20 cellular contexts compared by ENCODE assay signal in the genomic region with DNA sequence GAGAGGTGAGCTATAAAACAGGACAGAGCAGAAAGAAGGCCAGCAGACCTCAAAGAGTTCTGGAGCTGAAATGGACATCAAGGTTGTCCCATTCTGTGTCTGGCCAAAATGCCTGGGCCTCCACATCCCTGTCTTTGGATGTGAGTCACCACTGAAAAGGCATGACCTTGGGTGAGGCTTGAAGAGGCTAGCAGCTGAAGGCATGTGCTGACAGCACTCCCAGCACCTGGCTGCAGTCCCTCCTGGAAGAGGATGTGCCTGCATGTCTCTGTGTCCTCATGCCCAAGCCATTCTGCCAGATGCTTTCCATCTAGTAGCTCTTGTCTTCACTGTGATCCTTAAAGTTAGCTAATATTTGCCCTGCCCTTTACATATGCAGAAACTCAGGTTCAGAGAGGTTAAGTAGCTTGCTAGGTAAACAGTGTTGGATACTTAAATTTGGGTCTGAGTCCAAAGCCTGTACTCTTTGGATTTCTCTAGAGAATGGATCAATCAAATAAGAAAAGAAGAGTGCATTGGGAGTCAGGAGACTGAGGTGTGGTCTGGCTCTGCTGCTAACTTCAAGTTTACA. TPM values are rescaled to one million over a fixed set of nuclear protein-coding genes. Genes with fewer than 3 reads are reported as not detected.
DNase-seq lines count a peak whose midpoint lies in the region; ATAC-seq, FAIRE-seq and TF ChIP-seq lines count a peak whose summit lies in the region.
"Had no signal": no experiment of that assay in that cellular context is flagged by ENCODE, and none has a peak within 500 bp of the region (broad histone marks: within the 10 kb centered on the region; RNA-seq: fewer than 3 reads in every experiment).

No MANE protein-coding gene starts in this region.

- CTCF ChIA-PET in H1 (lab: Charles Lee; ENCODE audit: partially characterized antibody), result interaction anchor here (0.9 to 1.5 kb wide), 5 partner anchors 13 to 291 kb away, joined by 3 to 7 read pairs (median 3); no protein-coding TSS in a partner anchor

- H2BK20ac ChIP-seq in H1 (ENCODE audit: low read length), result peak overlapping the region; percentile 0; the same call in 1 of the 2 replicates

- H3K9me3 ChIP-seq in H1 (ENCODE audit: insufficient read depth in 2 of 2, low read depth in 1 of 2, low read length in 1 of 2) (no peaks in the 10 kb centered on the region), lung (ENCODE audit: control insufficient read depth in 2 of 2, insufficient read depth in 1 of 2, low read length in 1 of 2) (peaks cover 0 to 4% of the 10 kb centered on the region in 2 donors)

- TF ChIP-seq CTCF in H1 (IDR thresholded peaks at IDR 0.05; ENCODE audit: control extremely low read depth in 1 of 3, insufficient read depth in 1 of 3, low read depth in 1 of 3, low read length in 3 of 3) (no peak), lung (IDR thresholded peaks at IDR 0.05; ENCODE audit: control extremely low read depth, extremely low read depth) (no peak)

- no peak overlapping the region for H2AFZ ChIP-seq in H1 (ENCODE audit: low read length)

- no peak overlapping the region; the same call in 1 of the 2 replicates for H2BK15ac ChIP-seq in H1 (ENCODE audit: low read length)

- H3K36me3 ChIP-seq in H1 (ENCODE audit: control insufficient read depth in 2 of 4, insufficient read depth in 4 of 4, low read length in 3 of 4), result no peaks in the 10 kb centered on the region
- H3K36me3 ChIP-seq in lung (ENCODE audit: control insufficient read depth in 2 of 2, insufficient read depth in 2 of 2, low read length in 2 of 2), result no peaks in the 10 kb centered on the region

- no peak overlapping the region for H2BK5ac ChIP-seq in H1 (ENCODE audit: low read depth, low read length)

- H2BK120ac ChIP-seq in H1 (replicated peaks; ENCODE audit: low read depth, low read length), result no peak overlapping the region

- no peak for FAIRE-seq in H1 (lab: Jason Lieb, UNC)

- no peak overlapping the region for H4K91ac ChIP-seq in H1 (replicated peaks; ENCODE audit: insufficient read length, low read length)

- no peak overlapping the region for H3K27ac ChIP-seq in H1 (ENCODE audit: low read depth, low read length)
- no peak overlapping the region for H3K27ac ChIP-seq in lung (ENCODE audit: low read depth in 1 of 2, low read length in 1 of 2)

- H3K4me3 ChIP-seq in H1 (ENCODE audit: extremely low read depth in 1 of 4, insufficient read depth in 2 of 4, low read depth in 3 of 4, low read length in 4 of 4) (no peak overlapping the region), lung (no peak overlapping the region)

- no peak overlapping the region for H3K23ac ChIP-seq in H1 (ENCODE audit: insufficient read length)

- H3K18ac ChIP-seq in H1 (ENCODE audit: extremely low read depth, low read length), result no peak overlapping the region

- H3K23me2 ChIP-seq in H1 (ENCODE audit: low read depth, low read length), result no peaks in the 10 kb centered on the region

- H3K9ac ChIP-seq in H1 (replicated peaks in 1 of 4; ENCODE audit: extremely low read depth in 1 of 4, low read depth in 3 of 4, low read length in 3 of 4), result no peak overlapping the region; a peak in 1 of 7 replicates

- no peak for TF ChIP-seq RAD21 in H1 (IDR thresholded peaks at IDR 0.05 in 1 of 2, conservative IDR thresholded peaks at IDR 0.05 in 1 of 2; ENCODE audit: low read depth in 2 of 2, low read length in 2 of 2)

- no peak overlapping the region for H3K4ac ChIP-seq in H1 (replicated peaks; ENCODE audit: insufficient read length, low read depth, low read length)

- TF ChIP-seq EP300 in H1 (IDR thresholded peaks at IDR 0.05; ENCODE audit: borderline replicate concordance in 1 of 2, low read depth in 2 of 2, low read length in 2 of 2), result no peak

- ATAC-seq in lung (ENCODE audit: insufficient read depth, low FRiP score), result peak; percentile 56
- ATAC-seq: CD8-positive, alpha-beta T cell; Right ventricle myocardium inferior had no signal

- POLR2A ChIA-PET in H1 (lab: Charles Lee; ENCODE audit: partially characterized antibody), result no interaction called here

- H2AK5ac ChIP-seq in H1 (ENCODE audit: low read depth, low read length), result no peak overlapping the region

- DNase-seq in AG20443 (ENCODE audit: low spot score), result peak; percentile 56
- peak; percentile 63 for DNase-seq in HPDE6-E6E7 (ENCODE audit: extremely low spot score)
- no peak for DNase-seq in H1 (ENCODE audit: low read depth in 1 of 2, low spot score in 2 of 2)
- no peak for DNase-seq in lung (ENCODE audit: low spot score)
- DNase-seq in NCI-H526 treated with DMSO at 0.1 percent for 48 hours (lab: John Stamatoyannopoulos, UW), result no peak
- no peak for DNase-seq in activated CD4-positive, alpha-beta T cell treated with anti-CD3 and anti-CD28 coated beads for 4 hours
- DNase-seq in DMS114 treated with DMSO at 0.1 percent for 48 hours (lab: John Stamatoyannopoulos, UW; ENCODE audit: unreplicated experiment), result no peak
- no peak for DNase-seq in stimulated activated CD8-positive, alpha-beta memory T cell treated with anti-CD3 and anti-CD28 coated beads, Interleukin-4, amount 100 ng/mL, for 48 hours
- DNase-seq: activated CD4-positive, alpha-beta T cell treated with anti-CD3 and anti-CD28 coated beads, Interleukin-2, amount 10 ng/mL, durations not matched to agents 24 days and 14 days; activated CD8-positive, alpha-beta memory T cell treated with anti-CD3 and anti-CD28 coated beads, Interleukin-2, amount 50 U/mL, for 4 hours; activated gamma-delta T cell; CD8-positive, alpha-beta T cell; cerebellar nuclear complex; effector CD8-positive, alpha-beta T cell; hippocampal formation; MM.1S; NCI-H1694 treated with DMSO at 0.1 percent for 48 hours; SW 1271 had no signal

- H3K79me1 ChIP-seq in H1 (ENCODE audit: low read depth, low read length), result peaks cover 2% of the 10 kb centered on the region; the same call in 1 of the 2 replicates

- H4K20me1 ChIP-seq in H1 (replicated peaks in 1 of 2; ENCODE audit: control insufficient read depth in 1 of 2, insufficient read depth in 2 of 2, low read length in 2 of 2), result no peaks in the 10 kb centered on the region

- peak overlapping the region; percentile 10; the same call in 1 of the 2 replicates for H2BK12ac ChIP-seq in H1 (ENCODE audit: low read depth, low read length)

- H4K8ac ChIP-seq in H1 (ENCODE audit: extremely low read depth, insufficient read depth, low read length), result no peak overlapping the region

- H3K4me1 ChIP-seq in H1 (replicated peaks in 1 of 4; ENCODE audit: control insufficient read depth in 3 of 4, insufficient read depth in 4 of 4, low read length in 3 of 4), result peaks cover 0 to 2% (median 0%) of the 10 kb centered on the region in 4 experiments; a peak in 3 of 7 replicates
- H3K4me1 ChIP-seq in lung (ENCODE audit: control insufficient read depth in 2 of 2, insufficient read depth in 2 of 2, low read length in 2 of 2), result peaks cover 0 to 3% of the 10 kb centered on the region in 2 donors

- no peak for TF ChIP-seq POLR2A in H1 (IDR thresholded peaks at IDR 0.05; ENCODE audit: control extremely low read depth in 1 of 2, low read depth in 2 of 2, low read length in 2 of 2)

- no peak overlapping the region for H4K5ac ChIP-seq in H1 (ENCODE audit: insufficient read length, low read depth, low read length)

- no peak overlapping the region for H3K56ac ChIP-seq in H1 (replicated peaks; ENCODE audit: insufficient read length, low read depth, low read length)

- H3K27me3 ChIP-seq in H1 (replicated peaks in 1 of 4; ENCODE audit: control insufficient read depth in 3 of 4, extremely low read depth in 1 of 4, insufficient read depth in 3 of 4, low read length in 3 of 4), result no peaks in the 10 kb centered on the region
- H3K27me3 ChIP-seq in lung (ENCODE audit: control insufficient read depth, insufficient read depth), result no peaks in the 10 kb centered on the region

- H3K79me2 ChIP-seq in H1 (ENCODE audit: control insufficient read depth in 1 of 2, insufficient read depth in 2 of 2, low read length in 2 of 2), result no peaks in the 10 kb centered on the region

- H3K4me2 ChIP-seq in H1 (ENCODE audit: insufficient read depth in 1 of 2, low read depth in 2 of 2, low read length in 2 of 2), result no peak overlapping the region

- H3K14ac ChIP-seq in H1 (ENCODE audit: insufficient read length), result no peak overlapping the region

TF ChIP-seq in H1, 55 proteins besides CTCF, POLR2A, EP300 and RAD21:
- TF ChIP-seq, protein P1, sequence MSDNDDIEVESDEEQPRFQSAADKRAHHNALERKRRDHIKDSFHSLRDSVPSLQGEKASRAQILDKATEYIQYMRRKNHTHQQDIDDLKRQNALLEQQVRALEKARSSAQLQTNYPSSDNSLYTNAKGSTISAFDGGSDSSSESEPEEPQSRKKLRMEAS (IDR thresholded peaks at IDR 0.05), result peak; percentile 64; the same call in 1 of the 2 replicates
- TF ChIP-seq GABPA (IDR thresholded peaks at IDR 0.05; ENCODE audit: borderline replicate concordance, insufficient read depth, low read length), result no peak
- TF ChIP-seq E2F6 (IDR thresholded peaks at IDR 0.05), result peak; percentile 41; the same call in 1 of the 2 replicates
TF ChIP-seq in H1: peak in this region for 2.

RNA-seq across cellular contexts. Expression of gene HECW1, which starts 35.8 kb away (rescaled TPM):
- 10.5 and 12.7 TPM in 2 replicates for total RNA-seq in H1 (2021; fragmentation: NEBNext Ultra II Directional; extraction: Animal tissue kit (Norgen Biotek cat#: 25700))
- polyA plus RNA-seq in H1 (2011; rRNA removed), result 2.9 and 5.8 TPM in 2 replicates
- polyA plus RNA-seq in H1 (2011; cell fraction: cytosol; rRNA removed), result 2.3 TPM
- polyA plus RNA-seq in H1 (2011; cell fraction: nucleus; rRNA removed), result 12.1 TPM
- 2.1 to 3.6 TPM (median 3.3 TPM) in 4 replicates for polyA plus RNA-seq in H1 (2012, experiment 1 of 2)
- polyA plus RNA-seq in H1 (2012, experiment 2 of 2), result 1.0 TPM
- 6.3 TPM for polyA plus RNA-seq in H1 (2013, experiment 1 of 2)
- polyA plus RNA-seq in H1 (2013, experiment 2 of 2), result 6.7 TPM
- polyA minus RNA-seq in H1 (2011; rRNA and poly(A)+ RNA removed), result 5.9 and 7.5 TPM in 2 replicates
- polyA minus RNA-seq in H1 (2011; cell fraction: cytosol; rRNA and poly(A)+ RNA removed), result 5.1 TPM
- polyA minus RNA-seq in H1 (2011; cell fraction: nucleus; rRNA and poly(A)+ RNA removed), result 40.9 TPM
- total RNA-seq in lung, result under 1 TPM; 0.11 to 0.21 TPM
- polyA plus RNA-seq in lung, result under 1 TPM; 0.05 to 0.14 TPM
- total RNA-seq: activated CD4-positive, alpha-beta T cell treated with anti-CD3 and anti-CD28 coated beads, Interleukin-2, amount 10 ng/mL, durations not matched to agents 24 days and 14 days; CD8-positive, alpha-beta T cell; pulmonary artery endothelial cell; Right ventricle myocardium inferior had no signal

Comparison
In these comparisons a context has a peak if more than half of its experiments do, and no peak if none do; other contexts are left out.
1. DNase-seq: peak in AG20443 (single experiment) and HPDE6-E6E7 (single experiment); none in H1 (0 of 2), lung (single experiment), NCI-H526 treated with DMSO at 0.1 percent for 48 hours (single experiment), activated CD4-positive, alpha-beta T cell treated with anti-CD3 and anti-CD28 coated beads for 4 hours (0 of 2), DMS114 treated with DMSO at 0.1 percent for 48 hours (single experiment) and stimulated activated CD8-positive, alpha-beta memory T cell treated with anti-CD3 and anti-CD28 coated beads, Interleukin-4, amount 100 ng/mL, for 48 hours (single experiment).